Comparison of ENCODE assay signal across 30 cellular contexts in the genomic region with DNA sequence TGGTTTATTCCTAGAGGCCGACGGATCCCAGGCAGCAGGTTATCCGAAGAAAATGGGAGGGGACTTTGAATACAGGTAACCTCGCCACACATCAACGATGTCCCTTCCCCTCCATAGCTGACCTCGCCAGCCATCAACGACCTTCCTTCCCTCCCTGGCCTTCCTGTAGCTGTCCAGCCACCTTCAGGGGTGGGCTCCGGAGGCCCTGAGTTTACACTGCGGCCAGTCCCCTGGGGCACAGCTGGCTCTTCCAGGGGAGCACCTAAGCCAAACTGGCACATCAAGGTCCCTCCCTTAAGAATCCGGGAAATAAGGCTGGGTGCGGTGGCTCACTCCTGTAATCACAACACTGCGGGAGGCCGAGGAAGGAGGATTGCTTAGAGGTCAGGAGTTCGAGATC.
"Had no signal": no experiment of that assay in that cellular context is flagged by ENCODE, and none has a peak within 500 bp of the region (broad histone marks: within the 10 kb centered on the region; RNA-seq: fewer than 3 reads in every experiment).

No MANE protein-coding gene starts in this region.

- H3K36me3 Mint-ChIP-seq: activated naive CD4-positive, alpha-beta T cell treated with anti-CD3 and anti-CD28 coated beads, Interleukin-2, amount 10 ng/mL, durations not matched to agents 7 days and 5 days; activated naive CD8-positive, alpha-beta T cell treated with anti-CD3 and anti-CD28 coated beads, Interleukin-2, amount 10 ng/mL, durations not matched to agents 7 days and 5 days had no signal

- H3K27ac Mint-ChIP-seq: activated B cell treated with CpG ODN at 0.5 μM for 24 hours; activated CD8-positive, alpha-beta T cell treated with anti-CD3 and anti-CD28 coated beads for 36 hours; activated naive CD4-positive, alpha-beta T cell treated with anti-CD3 and anti-CD28 coated beads, Interleukin-2, amount 10 ng/mL, durations not matched to agents 7 days and 5 days; activated naive CD4-positive, alpha-beta T cell treated with anti-CD3 and anti-CD28 coated beads, Interleukin-2, amount 50 U/mL, for 72 hours; activated naive CD8-positive, alpha-beta T cell treated with anti-CD3 and anti-CD28 coated beads, Interleukin-2, amount 10 ng/mL, durations not matched to agents 7 days and 5 days; activated T-helper 17 cell treated with anti-CD3 and anti-CD28 coated beads, Interleukin-2, amount 50 U/mL, for 72 hours; T-cell; T-helper 1 cell treated with Interleukin-12 subunit alpha and Interleukin-12 subunit beta and Interleukin-4 antibody, amounts not matched to agents 30 μg/mL and 1 μg/mL, for 36 hours; T-helper 2 cell treated with Interferon-gamma antibody and Interleukin-4, amounts not matched to agents 5 μg/mL and 100 μg/mL, for 36 hours had no signal

- ATAC-seq: activated CD4-positive, CD25-positive, alpha-beta regulatory T cell treated with anti-CD3 and anti-CD28 coated beads, Interleukin-2, amount 50 U/mL, for 24 hours; activated CD8-positive, alpha-beta T cell treated with anti-CD3 and anti-CD28 coated beads for 36 hours; activated naive CD4-positive, alpha-beta T cell treated with anti-CD3 and anti-CD28 coated beads, Interleukin-2, amount 50 U/mL, for 72 hours; activated T-cell treated with anti-CD3 and anti-CD28 coated beads, Interleukin-2, amount 50 U/mL, for 4 hours; activated T-helper 17 cell treated with anti-CD3 and anti-CD28 coated beads, Interleukin-2, amount 50 U/mL, for 72 hours; gastroesophageal sphincter; T-cell had no signal

- DNase-seq: activated B cell treated with CpG ODN at 0.5 μM for 24 hours; activated CD4-positive, alpha-beta T cell treated with anti-CD3 and anti-CD28 coated beads for 48 hours; activated CD4-positive, alpha-beta T cell treated with anti-CD3 and anti-CD28 coated beads, Interleukin-2, amount 50 U/mL, for 1 hour; activated CD4-positive, alpha-beta T cell treated with anti-CD3 and anti-CD28 coated beads, Interleukin-2, amount 50 U/mL, for 48 hours; activated CD8-positive, alpha-beta memory T cell treated with anti-CD3 and anti-CD28 coated beads for 24 hours; activated CD8-positive, alpha-beta T cell treated with anti-CD3 and anti-CD28 coated beads for 36 hours; activated gamma-delta T cell; activated naive CD4-positive, alpha-beta T cell; activated naive CD4-positive, alpha-beta T cell treated with anti-CD3 and anti-CD28 coated beads, Interleukin-2, amount 10 ng/mL, durations not matched to agents 7 days and 5 days; activated naive CD8-positive, alpha-beta T cell treated with anti-CD3 and anti-CD28 coated beads, Interleukin-2, amount 10 ng/mL, durations not matched to agents 7 days and 5 days; activated T-cell treated with anti-CD3 and anti-CD28 coated beads, Interleukin-2, amount 50 U/mL, for 4 hours; central memory CD4-positive, alpha-beta T cell; cerebellar nuclear complex; colonic mucosa; effector CD8-positive, alpha-beta T cell; esophagus squamous epithelium; foreskin melanocyte; SW 1271; T-cell; T1000; WERI-Rb-1 had no signal

- H3K27me3 Mint-ChIP-seq: activated CD8-positive, alpha-beta T cell treated with anti-CD3 and anti-CD28 coated beads for 36 hours; activated T-helper 17 cell treated with anti-CD3 and anti-CD28 coated beads, Interleukin-2, amount 50 U/mL, for 72 hours; T-cell had no signal

- H3K4me1 Mint-ChIP-seq: activated T-helper 17 cell treated with anti-CD3 and anti-CD28 coated beads, Interleukin-2, amount 50 U/mL, for 72 hours had no signal

- H3K9me3 ChIP-seq: ascending aorta, breast epithelium, colonic mucosa, esophagus squamous epithelium, gastroesophageal sphincter had no signal

- H3K4me3 Mint-ChIP-seq: activated B cell treated with CpG ODN at 0.5 μM for 24 hours; activated CD8-positive, alpha-beta T cell treated with anti-CD3 and anti-CD28 coated beads for 36 hours; activated naive CD4-positive, alpha-beta T cell treated with anti-CD3 and anti-CD28 coated beads, Interleukin-2, amount 10 ng/mL, durations not matched to agents 7 days and 5 days; activated naive CD8-positive, alpha-beta T cell treated with anti-CD3 and anti-CD28 coated beads, Interleukin-2, amount 10 ng/mL, durations not matched to agents 7 days and 5 days; activated T-cell treated with anti-CD3 and anti-CD28 coated beads, Interleukin-2, amount 50 U/mL, for 4 hours; activated T-helper 17 cell treated with anti-CD3 and anti-CD28 coated beads, Interleukin-2, amount 50 U/mL, for 72 hours; brain; T-cell; T-helper 1 cell treated with Interleukin-12 subunit alpha and Interleukin-12 subunit beta and Interleukin-4 antibody, amounts not matched to agents 30 μg/mL and 1 μg/mL, for 36 hours; T-helper 2 cell treated with Interferon-gamma antibody and Interleukin-4, amounts not matched to agents 5 μg/mL and 100 μg/mL, for 36 hours had no signal
